In genomic region chr3:37477713-37478487, GRCh38 we compare ENCODE assay signal across 1 cellular context.
TF ChIP-seq lines count a peak whose summit lies in the region.

No MANE protein-coding gene starts in this region.

TF ChIP-seq in WTC11, 78 proteins besides CTCF, POLR2A, EP300 and RAD21 (continued from another document):
- TF ChIP-seq, protein P1, sequence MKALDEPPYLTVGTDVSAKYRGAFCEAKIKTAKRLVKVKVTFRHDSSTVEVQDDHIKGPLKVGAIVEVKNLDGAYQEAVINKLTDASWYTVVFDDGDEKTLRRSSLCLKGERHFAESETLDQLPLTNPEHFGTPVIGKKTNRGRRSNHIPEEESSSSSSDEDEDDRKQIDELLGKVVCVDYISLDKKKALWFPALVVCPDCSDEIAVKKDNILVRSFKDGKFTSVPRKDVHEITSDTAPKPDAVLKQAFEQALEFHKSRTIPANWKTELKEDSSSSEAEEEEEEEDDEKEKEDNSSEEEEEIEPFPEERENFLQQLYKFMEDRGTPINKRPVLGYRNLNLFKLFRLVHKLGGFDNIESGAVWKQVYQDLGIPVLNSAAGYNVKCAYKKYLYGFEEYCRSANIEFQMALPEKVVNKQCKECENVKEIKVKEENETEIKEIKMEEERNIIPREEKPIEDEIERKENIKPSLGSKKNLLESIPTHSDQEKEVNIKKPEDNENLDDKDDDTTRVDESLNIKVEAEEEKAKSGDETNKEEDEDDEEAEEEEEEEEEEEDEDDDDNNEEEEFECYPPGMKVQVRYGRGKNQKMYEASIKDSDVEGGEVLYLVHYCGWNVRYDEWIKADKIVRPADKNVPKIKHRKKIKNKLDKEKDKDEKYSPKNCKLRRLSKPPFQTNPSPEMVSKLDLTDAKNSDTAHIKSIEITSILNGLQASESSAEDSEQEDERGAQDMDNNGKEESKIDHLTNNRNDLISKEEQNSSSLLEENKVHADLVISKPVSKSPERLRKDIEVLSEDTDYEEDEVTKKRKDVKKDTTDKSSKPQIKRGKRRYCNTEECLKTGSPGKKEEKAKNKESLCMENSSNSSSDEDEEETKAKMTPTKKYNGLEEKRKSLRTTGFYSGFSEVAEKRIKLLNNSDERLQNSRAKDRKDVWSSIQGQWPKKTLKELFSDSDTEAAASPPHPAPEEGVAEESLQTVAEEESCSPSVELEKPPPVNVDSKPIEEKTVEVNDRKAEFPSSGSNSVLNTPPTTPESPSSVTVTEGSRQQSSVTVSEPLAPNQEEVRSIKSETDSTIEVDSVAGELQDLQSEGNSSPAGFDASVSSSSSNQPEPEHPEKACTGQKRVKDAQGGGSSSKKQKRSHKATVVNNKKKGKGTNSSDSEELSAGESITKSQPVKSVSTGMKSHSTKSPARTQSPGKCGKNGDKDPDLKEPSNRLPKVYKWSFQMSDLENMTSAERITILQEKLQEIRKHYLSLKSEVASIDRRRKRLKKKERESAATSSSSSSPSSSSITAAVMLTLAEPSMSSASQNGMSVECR (CRISPR knock-in tag; IDR thresholded peaks at IDR 0.05; ENCODE audit: borderline replicate concordance) = no peak
- TF ChIP-seq ZBTB21 (CRISPR knock-in tag; IDR thresholded peaks at IDR 0.05; ENCODE audit: borderline replicate concordance) (no peak), ZNF423 (CRISPR knock-in tag; IDR thresholded peaks at IDR 0.05) (no peak), CREB1 (CRISPR knock-in tag; IDR thresholded peaks at IDR 0.05) (no peak), NR1H2 (CRISPR knock-in tag; IDR thresholded peaks at IDR 0.05) (no peak), ATF1 (CRISPR knock-in tag; IDR thresholded peaks at IDR 0.05) (no peak)
- TF ChIP-seq, protein P2, sequence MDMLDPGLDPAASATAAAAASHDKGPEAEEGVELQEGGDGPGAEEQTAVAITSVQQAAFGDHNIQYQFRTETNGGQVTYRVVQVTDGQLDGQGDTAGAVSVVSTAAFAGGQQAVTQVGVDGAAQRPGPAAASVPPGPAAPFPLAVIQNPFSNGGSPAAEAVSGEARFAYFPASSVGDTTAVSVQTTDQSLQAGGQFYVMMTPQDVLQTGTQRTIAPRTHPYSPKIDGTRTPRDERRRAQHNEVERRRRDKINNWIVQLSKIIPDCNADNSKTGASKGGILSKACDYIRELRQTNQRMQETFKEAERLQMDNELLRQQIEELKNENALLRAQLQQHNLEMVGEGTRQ (CRISPR knock-in tag; IDR thresholded peaks at IDR 0.05) = no peak
TF ChIP-seq in WTC11: peak in this region for 0.
